Comparison of ENCODE assay signal across 7 cellular contexts in the genomic region with DNA sequence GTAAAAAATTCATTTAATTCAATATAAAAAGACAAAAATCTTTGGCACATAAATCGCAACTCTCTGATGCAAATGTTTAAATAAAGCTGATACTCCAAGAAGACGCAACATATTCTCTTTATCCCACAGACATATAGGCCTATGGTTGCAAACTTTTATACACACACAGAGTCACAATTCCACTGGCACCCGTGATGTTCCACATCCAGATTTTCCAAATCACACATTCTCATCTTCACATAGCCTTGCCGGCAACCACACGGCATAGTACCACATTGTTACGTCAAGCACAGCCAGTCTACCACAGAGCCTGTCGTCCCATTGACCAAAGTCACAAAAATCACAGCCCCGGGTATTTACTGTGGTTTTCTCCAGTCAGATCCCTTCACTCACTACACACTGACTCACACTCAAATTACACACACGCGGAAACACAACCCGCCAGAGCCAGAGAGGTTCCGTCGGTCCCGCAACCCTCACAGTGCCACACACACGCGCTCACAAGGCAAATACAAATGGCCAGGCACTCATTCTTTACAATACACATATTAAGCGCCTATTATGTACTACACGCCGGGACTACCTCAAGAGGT. TPM values are rescaled to one million over a fixed set of nuclear protein-coding genes. Genes with fewer than 3 reads are reported as not detected.
DNase-seq lines count a peak whose midpoint lies in the region; ATAC-seq and TF ChIP-seq lines count a peak whose summit lies in the region.

No MANE protein-coding gene starts in this region.

- peak overlapping the region; percentile 54 to 87 (median 75) for H3K4me3 ChIP-seq in esophagus squamous epithelium
- peak overlapping the region; percentile 53 for H3K4me3 ChIP-seq in urinary bladder (ENCODE audit: low read depth, low read length)

- TF ChIP-seq CTCF in esophagus squamous epithelium (IDR thresholded peaks at IDR 0.05): no peak

- H3K9me3 Mint-ChIP-seq in activated CD4-positive, alpha-beta T cell treated with anti-CD3 and anti-CD28 coated beads, Interleukin-2, amount 10 ng/mL, durations not matched to agents 24 days and 14 days: peaks cover 5% of the 10 kb centered on the region
- peaks cover 0 to 9% (median 4%) of the 10 kb centered on the region in 7 donors for H3K9me3 Mint-ChIP-seq in naive B cell

- peaks cover 25% of the 10 kb centered on the region for H3K4me1 Mint-ChIP-seq in activated CD4-positive, alpha-beta T cell treated with anti-CD3 and anti-CD28 coated beads, Interleukin-2, amount 10 ng/mL, durations not matched to agents 24 days and 14 days
- peaks cover 27 to 53% (median 32%) of the 10 kb centered on the region in 3 donors for H3K4me1 Mint-ChIP-seq in naive B cell

- H3K4me1 ChIP-seq in esophagus squamous epithelium (peaks cover 5 to 22% (median 7%) of the 10 kb centered on the region in 3 donors), urinary bladder (ENCODE audit: insufficient read depth) (no peaks in the 10 kb centered on the region)

- H3K27ac ChIP-seq in esophagus squamous epithelium (peak overlapping the region; percentile 79 to 92 (median 92)), urinary bladder (ENCODE audit: low read depth) (peak overlapping the region; percentile 76)

- no peaks in the 10 kb centered on the region for H3K27me3 Mint-ChIP-seq in activated CD4-positive, alpha-beta T cell treated with anti-CD3 and anti-CD28 coated beads, Interleukin-2, amount 10 ng/mL, durations not matched to agents 24 days and 14 days
- H3K27me3 Mint-ChIP-seq in naive B cell: no peaks in the 10 kb centered on the region

- TF ChIP-seq POLR2A in esophagus squamous epithelium (IDR thresholded peaks at IDR 0.05): no peak

- intact Hi-C loops in activated CD4-positive, alpha-beta T cell treated with anti-CD3 and anti-CD28 coated beads, Interleukin-2, amount 10 ng/mL, durations not matched to agents 24 days and 14 days (cut with micrococcal nuclease): loop anchor here (5.0 to 10.0 kb wide), 2 partner anchors 61 to 288 kb away; a partner anchor contains a TSS
- intact Hi-C loops in esophagus squamous epithelium (cut with DNase I): no loop called here

- ATAC-seq in GM21529 (IDR thresholded peaks at IDR 0.05; ENCODE audit: unreplicated experiment) (peak; percentile 32), naive B cell (ENCODE audit: low read depth in 2 of 2) (peak; percentile 49 to 53)

- peaks cover 37% of the 10 kb centered on the region for H3K36me3 Mint-ChIP-seq in activated CD4-positive, alpha-beta T cell treated with anti-CD3 and anti-CD28 coated beads, Interleukin-2, amount 10 ng/mL, durations not matched to agents 24 days and 14 days (ENCODE audit: low read depth)
- peaks cover 5 to 6% of the 10 kb centered on the region in 2 donors for H3K36me3 Mint-ChIP-seq in naive B cell

- H3K27ac Mint-ChIP-seq in activated CD4-positive, alpha-beta T cell treated with anti-CD3 and anti-CD28 coated beads, Interleukin-2, amount 10 ng/mL, durations not matched to agents 24 days and 14 days: peak overlapping the region; percentile 95
- H3K27ac Mint-ChIP-seq in naive B cell: peak overlapping the region; percentile 88 to 98 (median 94)

- 8 to 11% methylated on average over 14 to 19 of the region's 19 CpGs for WGBS in esophagus squamous epithelium, 2 donors
- 8% methylated on average over 19 of the region's 19 CpGs for WGBS in urinary bladder

- H3K4me3 Mint-ChIP-seq in activated CD4-positive, alpha-beta T cell treated with anti-CD3 and anti-CD28 coated beads, Interleukin-2, amount 10 ng/mL, durations not matched to agents 24 days and 14 days: peak overlapping the region; percentile 90
- peak overlapping the region; percentile 87 to 100 (median 94) for H3K4me3 Mint-ChIP-seq in naive B cell

- no peaks in the 10 kb centered on the region for H3K27me3 ChIP-seq in esophagus squamous epithelium

- peaks cover 0 to 8% (median 6%) of the 10 kb centered on the region in 3 donors for H3K9me3 ChIP-seq in esophagus squamous epithelium

- H3K36me3 ChIP-seq in esophagus squamous epithelium: peaks cover 0 to 12% (median 0%) of the 10 kb centered on the region in 3 donors
- no peaks in the 10 kb centered on the region for H3K36me3 ChIP-seq in urinary bladder (ENCODE audit: insufficient read depth)

- DNase-seq in EL (peak; percentile 68), LoVo (ENCODE audit: low spot score) (peak; percentile 23), esophagus squamous epithelium (lab: John Stamatoyannopoulos, UW) (no peak), naive B cell (no peak)
- no peak for DNase-seq in activated CD4-positive, alpha-beta T cell treated with anti-CD3 and anti-CD28 coated beads, Interleukin-2, amount 10 ng/mL, durations not matched to agents 24 days and 14 days

RNA-seq across cellular contexts. Expression of a gene that starts 0.5 kb away (rescaled TPM):
- 4.4 and 6.7 TPM in 2 replicates for total RNA-seq in activated CD4-positive, alpha-beta T cell treated with anti-CD3 and anti-CD28 coated beads, Interleukin-2, amount 10 ng/mL, durations not matched to agents 24 days and 14 days
- 1 to 10 TPM in 1 of 4 donors, under 1 TPM in 3; 0.53 to 2.5 (median 0.80) TPM for total RNA-seq in esophagus squamous epithelium
- 1 to 10 TPM in 5 of 6 donors, not detected in 1; 4.1 to 8.5 (median 7.3) TPM for polyA plus RNA-seq in naive B cell (ENCODE audit: low read depth in 6 of 6)
- total RNA-seq in urinary bladder: 23.4 TPM
- polyA plus RNA-seq in urinary bladder: 2.3 TPM

RNA-seq across cellular contexts. Expression of a gene that starts 25.3 kb away (rescaled TPM):
- 192 and 193 TPM in 2 replicates for total RNA-seq in activated CD4-positive, alpha-beta T cell treated with anti-CD3 and anti-CD28 coated beads, Interleukin-2, amount 10 ng/mL, durations not matched to agents 24 days and 14 days
- total RNA-seq in esophagus squamous epithelium: 100 to 1,000 TPM in 1 of 4 donors, 10 to 100 TPM in 3; 80.1 to 112 (median 94.8) TPM
- 10 to 100 TPM; 78.2 to 94.5 (median 89.9) TPM for polyA plus RNA-seq in naive B cell (ENCODE audit: low read depth in 6 of 6)
- total RNA-seq in urinary bladder: 45.2 TPM
- polyA plus RNA-seq in urinary bladder: 81.4 TPM

RNA-seq across cellular contexts. Expression of a gene that starts 59.7 kb away (rescaled TPM):
- 19.5 and 24.6 TPM in 2 replicates for total RNA-seq in activated CD4-positive, alpha-beta T cell treated with anti-CD3 and anti-CD28 coated beads, Interleukin-2, amount 10 ng/mL, durations not matched to agents 24 days and 14 days
- total RNA-seq in esophagus squamous epithelium: 10 to 100 TPM in 1 of 4 donors, 1 to 10 TPM in 3; 3.5 to 14.9 (median 5.6) TPM
- 10 to 100 TPM in 4 of 6 donors, 1 to 10 TPM in 2; 2.5 to 18.4 (median 13.8) TPM for polyA plus RNA-seq in naive B cell (ENCODE audit: low read depth in 6 of 6)
- 45.3 TPM for total RNA-seq in urinary bladder
- polyA plus RNA-seq in urinary bladder: 9.8 TPM

Comparison
In these comparisons a context has a peak if more than half of its experiments do, and no peak if none do; other contexts are left out.
1. DNase-seq: peak in EL (single experiment) and LoVo (single experiment); none in activated CD4-positive, alpha-beta T cell treated with anti-CD3 and anti-CD28 coated beads, Interleukin-2, amount 10 ng/mL, durations not matched to agents 24 days and 14 days (single experiment), esophagus squamous epithelium (single experiment) and naive B cell (single experiment).